Comparison of ENCODE assay signal across 14 cellular contexts in the genomic region with DNA sequence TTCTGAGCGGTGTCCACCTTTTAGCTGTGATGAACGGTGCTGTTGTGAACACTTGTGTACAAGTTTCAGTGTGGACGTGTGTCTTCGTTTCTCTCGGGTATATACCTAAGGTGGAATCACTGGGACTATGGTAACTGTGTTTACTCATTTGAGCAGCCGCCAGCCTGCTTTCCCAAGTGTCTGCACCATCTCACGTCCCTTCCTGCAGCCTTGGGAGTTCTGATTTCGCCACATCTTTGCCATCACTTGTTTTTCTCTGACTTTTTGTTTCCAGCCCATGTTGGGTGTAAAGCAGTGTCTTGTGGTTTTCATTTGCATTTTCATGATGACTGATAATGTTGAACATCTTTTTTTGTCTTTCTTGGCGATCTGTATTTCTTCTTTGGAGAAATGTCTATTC. TPM values are rescaled to one million over a fixed set of nuclear protein-coding genes. Genes with fewer than 3 reads are reported as not detected.
DNase-seq lines count a peak whose midpoint lies in the region; ATAC-seq and TF ChIP-seq lines count a peak whose summit lies in the region.
"Had no signal": no experiment of that assay in that cellular context is flagged by ENCODE, and none has a peak within 500 bp of the region (broad histone marks: within the 10 kb centered on the region; RNA-seq: fewer than 3 reads in every experiment).

No MANE protein-coding gene starts in this region.

- no TSS peak for BruUV-seq in IMR-90 (replicated peaks; lab: Mats Ljungman, UMichigan)

- H4K20me1 ChIP-seq in IMR-90 (ENCODE audit: insufficient read depth, low read length) (peaks cover 49% of the 10 kb centered on the region), osteoblast (ENCODE audit: insufficient read depth, low read length) (no peaks in the 10 kb centered on the region)
- H4K20me1 ChIP-seq: BLaER1 treated with 17β-estradiol and CSF1 and Interleukin-3, amounts not matched to agents 10 nM and 100 nM had no signal

- H3K4me1 Mint-ChIP-seq in WTC11: no peaks in the 10 kb centered on the region
- H3K4me1 Mint-ChIP-seq: B cell, GM23338 had no signal

- no peak overlapping the region for H2BK15ac ChIP-seq in IMR-90 (ENCODE audit: low read depth, low read length)

- no peak overlapping the region for H4K5ac ChIP-seq in IMR-90 (ENCODE audit: low read depth, low read length)

- no peak overlapping the region for H3K4me3 ChIP-seq in IMR-90 (ENCODE audit: insufficient read depth, low read depth, low read length)
- no peak overlapping the region for H3K4me3 ChIP-seq in fibroblast of mammary gland (ENCODE audit: control insufficient read depth, low read depth, low read length)
- H3K4me3 ChIP-seq in osteoblast (ENCODE audit: insufficient read depth, low read length): no peak overlapping the region
- H3K4me3 ChIP-seq: BLaER1 treated with 17β-estradiol and CSF1 and Interleukin-3, amounts not matched to agents 10 nM and 100 nM; GM23338 had no signal

- H3K9me3 Mint-ChIP-seq in WTC11: peaks cover 9% of the 10 kb centered on the region; the same call in 1 of the 2 replicates
- H3K9me3 Mint-ChIP-seq: CD8-positive, alpha-beta T cell; GM23338 had no signal

- no peak overlapping the region for H2BK20ac ChIP-seq in IMR-90 (ENCODE audit: low read depth, low read length)

- no peak overlapping the region for H3K4ac ChIP-seq in IMR-90 (ENCODE audit: low read depth, low read length)

- peaks cover 22 to 77% of the 10 kb centered on the region in 2 experiments for H3K79me1 ChIP-seq in IMR-90 (ENCODE audit: low read depth in 1 of 2, low read length in 2 of 2)

- ATAC-seq in IMR-90 (ENCODE audit: low read depth) (no peak), WTC11 (no peak)
- ATAC-seq: CD8-positive, alpha-beta T cell; GM23338 had no signal

- H3K4me3 Mint-ChIP-seq in WTC11: no peak overlapping the region
- H3K4me3 Mint-ChIP-seq: B cell; CD8-positive, alpha-beta T cell; GM23338 had no signal

- H3K4me2 ChIP-seq in IMR-90 (ENCODE audit: low read depth, low read length): no peak overlapping the region
- no peak overlapping the region for H3K4me2 ChIP-seq in osteoblast (ENCODE audit: insufficient read depth, low read length)
- H3K4me2 ChIP-seq: BLaER1 treated with 17β-estradiol and CSF1 and Interleukin-3, amounts not matched to agents 10 nM and 100 nM; GM23338 had no signal

- CTCF ChIA-PET in IMR-90 (lab: Yijun Ruan, JAX): no interaction called here
- CTCF ChIA-PET in WTC11 (lab: Charles Lee): no interaction called here

- WGBS in IMR-90 (ENCODE audit: extremely low coverage in 2 of 2, insufficient read length in 1 of 2), 2 experiments: 81% methylated on average over 5 of the region's 9 CpGs; no CpG with 5 or more reads in 1 of the 2 experiments

- H3K9me3 ChIP-seq in IMR-90 (ENCODE audit: control insufficient read depth, insufficient read depth, low read length): peaks cover 5% of the 10 kb centered on the region
- H3K9me3 ChIP-seq in osteoblast (ENCODE audit: low read depth, low read length): no peaks in the 10 kb centered on the region

- H3K4me1 ChIP-seq in IMR-90 (ENCODE audit: control insufficient read depth, insufficient read depth, low read length): peaks cover 5% of the 10 kb centered on the region; the same call in 1 of the 2 replicates
- H3K4me1 ChIP-seq in osteoblast (ENCODE audit: insufficient read depth, low read length): no peaks in the 10 kb centered on the region

- H3K23ac ChIP-seq in IMR-90 (ENCODE audit: low read depth, low read length): no peak overlapping the region

- POLR2A ChIA-PET in IMR-90 (lab: Charles Lee; ENCODE audit: unreplicated experiment) (no interaction called here), WTC11 (lab: Charles Lee) (no interaction called here)

- in situ Hi-C loops in IMR-90 (cut with MboI; ENCODE audit: low sequenced_read_pairs): loop anchor here (5.0 to 10.0 kb wide), 2 partner anchors 153 to 301 kb away; no protein-coding TSS in a partner anchor

- DNase-seq in IMR-90: no peak
- DNase-seq in WTC11 (ENCODE audit: low spot score): no peak
- peak; percentile 22 for DNase-seq in fibroblast of mammary gland (ENCODE audit: low read depth)
- DNase-seq in osteoblast (ENCODE audit: insufficient read length, low spot score, missing footprints): peak; percentile 30
- DNase-seq in putamen (ENCODE audit: low spot score): no peak
- no peak for DNase-seq in pons (ENCODE audit: low spot score)
- DNase-seq: Calu3; CD8-positive, alpha-beta T cell; DMS79 treated with DMSO at 0.1 percent for 48 hours; GF-D8; HCEC 1CT had no signal

- H3K56ac ChIP-seq in IMR-90 (ENCODE audit: extremely low read depth, insufficient read depth, low read length): no peak overlapping the region

- dilution Hi-C loops in IMR-90 (cut with HindIII; ENCODE audit: low sequenced_read_pairs, unreplicated experiment): no loop called here

- H3K27ac Mint-ChIP-seq in WTC11: peak overlapping the region; percentile 22; the same call in 1 of the 2 replicates
- H3K27ac Mint-ChIP-seq: B cell; CD8-positive, alpha-beta T cell; GM23338 had no signal

- peaks cover 34% of the 10 kb centered on the region for H3K36me3 Mint-ChIP-seq in WTC11
- H3K36me3 Mint-ChIP-seq: CD8-positive, alpha-beta T cell had no signal

- H2AFZ ChIP-seq in IMR-90 (replicated peaks; ENCODE audit: low read length, poor library complexity) (peak overlapping the region; percentile 33), osteoblast (ENCODE audit: low read length) (no peak overlapping the region)
- H2AFZ ChIP-seq: GM23338 had no signal

- TF ChIP-seq POLR2A in IMR-90 (IDR thresholded peaks at IDR 0.05; ENCODE audit: low read depth, low read length): no peak

- H3K27me3 ChIP-seq in IMR-90 (ENCODE audit: control insufficient read depth, insufficient read depth, low read length): no peaks in the 10 kb centered on the region
- H3K27me3 ChIP-seq in osteoblast (ENCODE audit: insufficient read depth, low read length): no peaks in the 10 kb centered on the region
- H3K27me3 ChIP-seq: BLaER1 treated with 17β-estradiol and CSF1 and Interleukin-3, amounts not matched to agents 10 nM and 100 nM had no signal

- no peak overlapping the region for H4K91ac ChIP-seq in IMR-90 (ENCODE audit: insufficient read depth, low read depth, low read length)

- no peak overlapping the region for H4K8ac ChIP-seq in IMR-90 (ENCODE audit: low read depth in 2 of 2, low read length in 2 of 2)

- no peaks in the 10 kb centered on the region for H3K27me3 Mint-ChIP-seq in WTC11 (ENCODE audit: low read depth)

- no peak overlapping the region for H3K9ac ChIP-seq in IMR-90 (ENCODE audit: low read depth, low read length)
- H3K9ac ChIP-seq: BLaER1 treated with 17β-estradiol and CSF1 and Interleukin-3, amounts not matched to agents 10 nM and 100 nM had no signal

- H3K27ac ChIP-seq in IMR-90 (ENCODE audit: insufficient read depth, low read length): no peak overlapping the region
- H3K27ac ChIP-seq in osteoblast (ENCODE audit: low read depth, low read length): no peak overlapping the region
- H3K27ac ChIP-seq: BLaER1 treated with 17β-estradiol and CSF1 and Interleukin-3, amounts not matched to agents 10 nM and 100 nM had no signal

- H3K79me2 ChIP-seq in osteoblast (ENCODE audit: insufficient read depth, low read length): no peaks in the 10 kb centered on the region

- intact Hi-C loops in IMR-90 (cut with micrococcal nuclease): no loop called here

- no peak for TF ChIP-seq CTCF in IMR-90 (conservative IDR thresholded peaks at IDR 0.05; ENCODE audit: low read depth, low read length)
- TF ChIP-seq CTCF in WTC11 (IDR thresholded peaks at IDR 0.05): no peak
- no peak for TF ChIP-seq CTCF in fibroblast of mammary gland (conservative IDR thresholded peaks at IDR 0.05; ENCODE audit: control insufficient read depth, insufficient read depth, low read depth, low read length)
- TF ChIP-seq CTCF in osteoblast (IDR thresholded peaks at IDR 0.05; ENCODE audit: extremely low read depth, low read depth, low read length): no peak

- peaks cover 7% of the 10 kb centered on the region for H3K9me1 ChIP-seq in IMR-90 (ENCODE audit: insufficient read depth, low read length)

- H3K36me3 ChIP-seq in IMR-90 (ENCODE audit: control insufficient read depth, insufficient read depth, low read length): peaks cover 13% of the 10 kb centered on the region
- no peaks in the 10 kb centered on the region for H3K36me3 ChIP-seq in osteoblast (ENCODE audit: insufficient read depth, low read length)
- H3K36me3 ChIP-seq: BLaER1 treated with 17β-estradiol and CSF1 and Interleukin-3, amounts not matched to agents 10 nM and 100 nM had no signal

- H3K18ac ChIP-seq in IMR-90 (ENCODE audit: low read depth, low read length): no peak overlapping the region

- H2AK5ac ChIP-seq in IMR-90 (ENCODE audit: low read depth, low read length): no peak overlapping the region

- H2BK120ac ChIP-seq in IMR-90 (ENCODE audit: low read depth, low read length): no peak overlapping the region

- no peak for TF ChIP-seq RAD21 in IMR-90 (IDR thresholded peaks at IDR 0.05; ENCODE audit: low read length)

- H2AK9ac ChIP-seq in IMR-90 (replicated peaks; ENCODE audit: low read depth, low read length, poor library complexity): peak overlapping the region; percentile 51

- no peak overlapping the region for H3K14ac ChIP-seq in IMR-90 (replicated peaks; ENCODE audit: low read depth, low read length)

- H2BK5ac ChIP-seq in IMR-90 (ENCODE audit: low read depth, low read length, poor library complexity, severe bottlenecking): no peak overlapping the region

TF ChIP-seq in WTC11, 78 proteins besides CTCF, POLR2A, EP300 and RAD21:
- TF ChIP-seq ZNF121 (CRISPR knock-in tag; IDR thresholded peaks at IDR 0.05): no peak

RNA-seq across cellular contexts. Expression of a gene that starts 40.4 kb away (rescaled TPM):
- 4.3 and 6.7 TPM in 2 replicates for total RNA-seq in IMR-90 (2012; rRNA removed)
- 46.7 and 52.6 TPM in 2 replicates for polyA plus RNA-seq in IMR-90 (2012; rRNA removed)
- polyA plus RNA-seq in IMR-90 (2012; cell fraction: cytosol; rRNA removed): 66.0 and 124 TPM in 2 replicates
- 136 and 394 TPM in 2 replicates for polyA plus RNA-seq in IMR-90 (2012; cell fraction: nucleus; rRNA removed; ENCODE audit: low replicate concordance)
- total RNA-seq in WTC11 (2021): 231 to 241 TPM (median 231 TPM) in 3 replicates
- total RNA-seq in osteoblast: 8.3 and 8.8 TPM in 2 replicates

Comparison
In these comparisons a context has a peak if more than half of its experiments do, and no peak if none do; other contexts are left out.
1. DNase-seq: peak in fibroblast of mammary gland (single experiment) and osteoblast (single experiment); none in IMR-90 (single experiment), WTC11 (single experiment), putamen (single experiment) and pons (single experiment).
2. RNA of a gene that starts 40.4 kb away (total RNA-seq): 231 to 241 TPM in WTC11; 8.3 to 8.8 TPM in osteoblast and 4.3 to 6.7 TPM in IMR-90; every median in the first group is over 10 times any median in the second.